Comparison of ENCODE assay signal across 21 cellular contexts in the genomic region with DNA sequence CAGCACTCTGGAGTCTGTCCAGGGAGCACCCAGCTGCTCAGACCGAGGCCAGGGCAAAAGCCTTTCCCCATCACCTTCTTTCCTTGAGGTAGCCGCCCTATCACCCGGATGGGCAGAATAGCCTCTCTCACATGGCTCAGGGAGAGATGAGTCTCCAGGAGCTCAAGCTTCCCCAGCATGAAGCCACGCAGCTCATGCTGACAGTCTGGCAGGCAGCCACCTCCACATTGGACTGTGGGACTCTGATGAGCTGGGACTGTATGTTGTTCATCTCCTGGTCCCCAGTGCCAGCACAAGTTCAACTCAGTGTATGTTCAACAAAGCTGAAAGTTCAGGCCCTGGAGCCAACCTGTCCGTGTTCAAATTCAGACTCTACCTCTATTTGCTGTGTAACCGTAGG.
"Had no signal": no experiment of that assay in that cellular context is flagged by ENCODE, and none has a peak within 500 bp of the region (broad histone marks: within the 10 kb centered on the region; RNA-seq: fewer than 3 reads in every experiment).

No MANE protein-coding gene starts in this region.

- DNase-seq: activated CD4-positive, alpha-beta T cell treated with anti-CD3 and anti-CD28 coated beads for 1 hour; activated CD8-positive, alpha-beta memory T cell treated with anti-CD3 and anti-CD28 coated beads for 24 hours; activated CD8-positive, alpha-beta memory T cell treated with anti-CD3 and anti-CD28 coated beads, Interleukin-2, amount 50 U/mL, for 48 hours; activated effector memory CD4-positive, alpha-beta T cell treated with Interleukin-2 at 50 U/mL for 16 hours; activated naive CD4-positive, alpha-beta T cell treated with anti-CD3 and anti-CD28 coated beads, Interleukin-2, amount 50 U/mL, for 16 hours; activated T-cell treated with anti-CD3 and anti-CD28 coated beads, Interleukin-2, amount 50 U/mL, for 48 hours; aorta; brain microvascular endothelial cell; colonic mucosa; foreskin melanocyte; glutamatergic neuron; hippocampal formation; islet precursor cell; midbrain; stimulated activated CD4-positive, alpha-beta T cell treated with anti-CD3 and anti-CD28 coated beads, Interleukin-12 subunit alpha, Interleukin-12 subunit beta, amount 100 ng/mL, for 4 hours; stimulated activated CD4-positive, alpha-beta T cell treated with anti-CD3 and anti-CD28 coated beads, Interleukin-1b, Interleukin-23, amount 100 ng/mL, for 48 hours; stimulated activated naive CD4-positive, alpha-beta T cell treated with Interleukin-2 at 50 U/mL for 16 hours; thyroid gland; WERI-Rb-1 had no signal

- H3K9me3 Mint-ChIP-seq: central memory CD8-positive, alpha-beta T cell had no signal

- H3K9me3 ChIP-seq: colonic mucosa, thyroid gland had no signal

- H3K27me3 ChIP-seq: brain microvascular endothelial cell, colonic mucosa, thyroid gland had no signal

- H3K36me3 ChIP-seq: brain microvascular endothelial cell, colonic mucosa, thyroid gland, WERI-Rb-1 had no signal

- H3K27ac Mint-ChIP-seq: progenitor cell of endocrine pancreas had no signal

- H3K4me1 Mint-ChIP-seq: central memory CD8-positive, alpha-beta T cell had no signal

- H3K27ac ChIP-seq: brain microvascular endothelial cell, colonic mucosa, thyroid gland, WERI-Rb-1 had no signal

- H3K4me3 Mint-ChIP-seq: central memory CD8-positive, alpha-beta T cell had no signal

- H3K4me1 ChIP-seq: colonic mucosa, thyroid gland had no signal

- H3K4me3 ChIP-seq: colonic mucosa, thyroid gland had no signal
